ENCODE assay signal across 8 cellular contexts in genomic region chr19:2949939-2950285, GRCh38. TPM values are rescaled to one million over a fixed set of nuclear protein-coding genes. Genes with fewer than 3 reads are reported as not detected.
A peak's percentile ranks its signal among the peaks of the same experiment; 100 is the strongest.
DNase-seq lines count a peak whose midpoint lies in the region; ATAC-seq and TF ChIP-seq lines count a peak whose summit lies in the region.

No MANE protein-coding gene starts in this region.

- peak overlapping the region; percentile 97 for H3K4me3 Mint-ChIP-seq in Caco-2 (ENCODE audit: unreplicated experiment)
- peak overlapping the region; percentile 98 to 99 for H3K4me3 Mint-ChIP-seq in effector memory CD8-positive, alpha-beta T cell

- H3K36me3 ChIP-seq in Caco-2 (ENCODE audit: control insufficient read depth, insufficient read depth, low read length) (no peaks in the 10 kb centered on the region), HAP-1 (replicated peaks) (peaks cover 3% of the 10 kb centered on the region; the same call in 1 of the 2 replicates), mucosa of rectum (ENCODE audit: control insufficient read depth in 2 of 2, insufficient read depth in 2 of 2, low read length in 2 of 2) (no peaks in the 10 kb centered on the region)

- TF ChIP-seq CTCF in Caco-2 (IDR thresholded peaks at IDR 0.05; ENCODE audit: insufficient read depth in 1 of 2, low read depth in 1 of 2, low read length in 1 of 2, severe bottlenecking in 1 of 2, unreplicated experiment in 1 of 2), result no peak

- H3K9ac ChIP-seq in mucosa of rectum (ENCODE audit: low read depth in 1 of 2, low read length in 2 of 2), result peak overlapping the region; percentile 84 to 99

- POLR2A ChIA-PET in Caco-2 (lab: Charles Lee), result interaction anchor here (0.5 to 2.2 kb wide), 10 partner anchors 17 to 551 kb away, joined by 3 to 24 read pairs (median 5); partner anchors contain the start of genes DOHH, GNA11 and ZNF57

- intact Hi-C loops in Caco-2 (cut with micrococcal nuclease; ENCODE audit: unreplicated experiment), result loop anchor here (2.0 to 10.0 kb wide), 3 partner anchors 49 to 115 kb away; partner anchors contain the start of genes TLE5 and ZNF57

- no peaks in the 10 kb centered on the region for H3K27me3 Mint-ChIP-seq in Caco-2 (ENCODE audit: insufficient read depth, unreplicated experiment)
- no peaks in the 10 kb centered on the region for H3K27me3 Mint-ChIP-seq in effector memory CD8-positive, alpha-beta T cell

- H3K27ac Mint-ChIP-seq in Caco-2 (ENCODE audit: unreplicated experiment), result peak overlapping the region; percentile 97
- H3K27ac Mint-ChIP-seq in effector memory CD8-positive, alpha-beta T cell, result peak overlapping the region; percentile 99

- H3K36me3 Mint-ChIP-seq in Caco-2 (ENCODE audit: insufficient read depth, unreplicated experiment), result peaks cover 38% of the 10 kb centered on the region
- H3K36me3 Mint-ChIP-seq in effector memory CD8-positive, alpha-beta T cell (ENCODE audit: insufficient read depth), result peaks cover 19% of the 10 kb centered on the region

- peaks cover 16% of the 10 kb centered on the region for H3K4me1 Mint-ChIP-seq in Caco-2 (ENCODE audit: low read depth, unreplicated experiment)
- peaks cover 19 to 28% of the 10 kb centered on the region in 2 donors for H3K4me1 Mint-ChIP-seq in effector memory CD8-positive, alpha-beta T cell (ENCODE audit: low read depth in 2 of 2)

- DNase-seq in Caco-2, result peak; percentile 53 to 67
- DNase-seq in HAP-1 (ENCODE audit: low spot score in 2 of 2), result peak; percentile 13 to 14
- DNase-seq in RPMI7951 (ENCODE audit: low read depth), result peak; percentile 17
- no peak for DNase-seq in effector memory CD8-positive, alpha-beta T cell
- DNase-seq in foreskin melanocyte, result no peak
- no peak for DNase-seq in NCI-H774 (lab: John Stamatoyannopoulos, UW)

- H3K27ac ChIP-seq in mucosa of rectum (ENCODE audit: low read depth in 2 of 2, low read length in 2 of 2), result peak overlapping the region; percentile 98 to 99

- in situ Hi-C loops in HAP-1 (cut with MboI; ENCODE audit: low sequenced_read_pairs), result loop anchor here (10.0 kb wide), 1 partner anchor 215 kb away; no protein-coding TSS in a partner anchor

- H3K27me3 ChIP-seq in Caco-2 (replicated peaks; ENCODE audit: control insufficient read depth, insufficient read depth, low read length), result no peaks in the 10 kb centered on the region
- no peaks in the 10 kb centered on the region for H3K27me3 ChIP-seq in HAP-1 (ENCODE audit: low read depth)
- no peaks in the 10 kb centered on the region for H3K27me3 ChIP-seq in mucosa of rectum (ENCODE audit: control insufficient read depth in 2 of 2, insufficient read depth in 2 of 2, low read length in 2 of 2)

- CTCF ChIA-PET in Caco-2 (lab: Charles Lee), result interaction anchor here (0.6 to 2.1 kb wide), 21 partner anchors 9 to 1459 kb away, joined by 3 to 23 read pairs (median 5); partner anchors contain the start of genes REEP6, TLE6, ZNF555 and ZNF57

- BruUV-seq in Caco-2 (replicated peaks; lab: Mats Ljungman, UMichigan), result no TSS peak

- ATAC-seq in effector memory CD8-positive, alpha-beta T cell (replicated peaks), result peak; percentile 2
- ATAC-seq in GM18873 (IDR thresholded peaks at IDR 0.05; ENCODE audit: low FRiP score, unreplicated experiment), result no peak

- peak overlapping the region; percentile 68 for H3K4me3 ChIP-seq in Caco-2 (ENCODE audit: low read depth, low read length)
- H3K4me3 ChIP-seq in HAP-1, result peak overlapping the region; percentile 82
- peak overlapping the region; percentile 96 to 99 for H3K4me3 ChIP-seq in mucosa of rectum (ENCODE audit: low read length in 2 of 2)

- H3K9me3 ChIP-seq in Caco-2 (no peaks in the 10 kb centered on the region), HAP-1 (no peaks in the 10 kb centered on the region), mucosa of rectum (ENCODE audit: control insufficient read depth in 2 of 2, low read length in 2 of 2) (no peaks in the 10 kb centered on the region)

- no peaks in the 10 kb centered on the region for H3K9me3 Mint-ChIP-seq in Caco-2 (ENCODE audit: unreplicated experiment)
- H3K9me3 Mint-ChIP-seq in effector memory CD8-positive, alpha-beta T cell, result no peaks in the 10 kb centered on the region

- H3K4me1 ChIP-seq in Caco-2 (peaks cover 14% of the 10 kb centered on the region), HAP-1 (peaks cover 9% of the 10 kb centered on the region), mucosa of rectum (ENCODE audit: control insufficient read depth in 2 of 2, insufficient read depth in 2 of 2, low read length in 2 of 2) (peaks cover 20 to 22% of the 10 kb centered on the region in 2 donors)

RNA-seq across cellular contexts. Expression of gene ZNF77, which starts 5.1 kb away (rescaled TPM):
- 6.3 and 6.6 TPM in 2 replicates for total RNA-seq in Caco-2 (2022)
- 9.1 and 12.0 TPM in 2 replicates for total RNA-seq in RPMI7951 (2014; rRNA removed; shearing (Covaris generic))

RNA-seq across cellular contexts. Expression of gene TLE6, which starts 27.5 kb away (rescaled TPM):
- 1.4 and 1.9 TPM in 2 replicates for total RNA-seq in Caco-2 (2022)
- total RNA-seq in RPMI7951 (2014; rRNA removed; shearing (Covaris generic)), result 0.84 and 3.9 TPM in 2 replicates

RNA-seq across cellular contexts. Expression of gene ZNF57, which starts 49.2 kb away (rescaled TPM):
- 5.8 and 7.6 TPM in 2 replicates for total RNA-seq in Caco-2 (2022)
- total RNA-seq in RPMI7951 (2014; rRNA removed; shearing (Covaris generic)), result 4.9 and 5.0 TPM in 2 replicates

Comparison
In these comparisons a context has a peak if more than half of its experiments do, and no peak if none do; other contexts are left out.
1. DNase-seq: peak in Caco-2 (2 of 2), HAP-1 (2 of 2) and RPMI7951 (single experiment); none in effector memory CD8-positive, alpha-beta T cell (0 of 3), foreskin melanocyte (single experiment) and NCI-H774 (single experiment).
2. Peak in every context shown above with its lines, with median percentiles within 50 percentile points of each other: H3K4me3 ChIP-seq.